Comparison of ENCODE assay signal across 11 cellular contexts in genomic region chr9:114371343-114371985, GRCh38. TPM values are rescaled to one million over a fixed set of nuclear protein-coding genes. Genes with fewer than 3 reads are reported as not detected.
DNase-seq lines count a peak whose midpoint lies in the region; ATAC-seq and TF ChIP-seq lines count a peak whose summit lies in the region.
"Had no signal": no experiment of that assay in that cellular context is flagged by ENCODE, and none has a peak within 500 bp of the region (broad histone marks: within the 10 kb centered on the region; RNA-seq: fewer than 3 reads in every experiment).

No MANE protein-coding gene starts in this region.

- H3K27ac Mint-ChIP-seq in activated naive CD8-positive, alpha-beta T cell treated with anti-CD3 and anti-CD28 coated beads for 36 hours: peak overlapping the region; percentile 84

- H3K9me3 ChIP-seq in HUES48 (ENCODE audit: control insufficient read depth, insufficient read depth, low read length) (no peaks in the 10 kb centered on the region), lower lobe of right lung (no peaks in the 10 kb centered on the region)

- no peak overlapping the region for H3K9ac ChIP-seq in HUES48 (ENCODE audit: low read depth, low read length)

- H3K27ac ChIP-seq in ACC112 (ENCODE audit: low read depth, low read length): peak overlapping the region; percentile 29; the same call in 1 of the 2 replicates
- peak overlapping the region; percentile 96 for H3K27ac ChIP-seq in HUES48 (ENCODE audit: low read depth, low read length)
- peak overlapping the region; percentile 75 for H3K27ac ChIP-seq in lower lobe of right lung

- H3K4me1 ChIP-seq in ACC112 (ENCODE audit: control insufficient read depth, insufficient read depth, low read length, unreplicated experiment) (peaks cover 35% of the 10 kb centered on the region), HUES48 (ENCODE audit: control insufficient read depth, insufficient read depth, low read length) (peaks cover 45% of the 10 kb centered on the region), lower lobe of right lung (peaks cover 50% of the 10 kb centered on the region)

- in situ Hi-C loops in ACHN (cut with HindIII; ENCODE audit: low pct_ligation_motif_present, low pct_unique_long_range_greater_than_20kb, low sequenced_read_pairs): no loop called here

- intact Hi-C loops in lower lobe of right lung (cut with DNase I): no loop called here

- no peak for ATAC-seq in lower lobe of right lung

- H3K36me3 ChIP-seq in ACC112 (ENCODE audit: insufficient read depth, low read length) (no peaks in the 10 kb centered on the region), HUES48 (ENCODE audit: control insufficient read depth, insufficient read depth, low read length) (peaks cover 29% of the 10 kb centered on the region), lower lobe of right lung (peaks cover 61% of the 10 kb centered on the region)

- H3K4me3 ChIP-seq in ACC112 (ENCODE audit: low read depth, low read length) (no peak overlapping the region), HUES48 (ENCODE audit: low read depth, low read length) (no peak overlapping the region), lower lobe of right lung (no peak overlapping the region)

- peaks cover 71% of the 10 kb centered on the region for H3K36me3 Mint-ChIP-seq in activated naive CD8-positive, alpha-beta T cell treated with anti-CD3 and anti-CD28 coated beads for 36 hours

- H3K27me3 ChIP-seq in ACC112 (ENCODE audit: insufficient read depth, low read length) (no peaks in the 10 kb centered on the region), HUES48 (ENCODE audit: control insufficient read depth, insufficient read depth, low read length) (no peaks in the 10 kb centered on the region), lower lobe of right lung (ENCODE audit: low read depth) (no peaks in the 10 kb centered on the region)

- H3K79me2 ChIP-seq in ACC112 (ENCODE audit: control insufficient read depth, insufficient read depth, low read length, unreplicated experiment): no peaks in the 10 kb centered on the region

- no peak for DNase-seq in activated naive CD8-positive, alpha-beta T cell treated with anti-CD3 and anti-CD28 coated beads for 36 hours
- DNase-seq in lower lobe of right lung (no peak), SKM-1 treated with dmso at 0.1 percent for 144 hours (lab: John Stamatoyannopoulos, UW; ENCODE audit: unreplicated experiment) (no peak), dedifferentiated amniotic fluid mesenchymal stem cell (ENCODE audit: extremely low spot score) (no peak), ACHN (no peak), NCI-H2227 (lab: John Stamatoyannopoulos, UW; ENCODE audit: unreplicated experiment) (no peak)
- DNase-seq: amniotic stem cell, NCI-H1092 had no signal

- peaks cover 3% of the 10 kb centered on the region for H3K9me3 Mint-ChIP-seq in activated naive CD8-positive, alpha-beta T cell treated with anti-CD3 and anti-CD28 coated beads for 36 hours

- no peak for TF ChIP-seq CTCF in lower lobe of right lung (IDR thresholded peaks at IDR 0.05)

- no peaks in the 10 kb centered on the region for H3K27me3 Mint-ChIP-seq in activated naive CD8-positive, alpha-beta T cell treated with anti-CD3 and anti-CD28 coated beads for 36 hours

- peaks cover 78% of the 10 kb centered on the region for H3K4me1 Mint-ChIP-seq in activated naive CD8-positive, alpha-beta T cell treated with anti-CD3 and anti-CD28 coated beads for 36 hours

- no peak overlapping the region for H2AFZ ChIP-seq in ACC112 (ENCODE audit: low read length, unreplicated experiment)

- peak overlapping the region; percentile 65 for H3K4me3 Mint-ChIP-seq in activated naive CD8-positive, alpha-beta T cell treated with anti-CD3 and anti-CD28 coated beads for 36 hours

RNA-seq across cellular contexts. Expression of gene AKNA, which starts 16.3 kb away (rescaled TPM):
- 100 to 1,000 TPM; 129 to 130 TPM for total RNA-seq in activated naive CD8-positive, alpha-beta T cell treated with anti-CD3 and anti-CD28 coated beads for 36 hours
- 66.9 TPM for total RNA-seq in lower lobe of right lung

RNA-seq across cellular contexts. Expression of gene ORM2, which starts 41.8 kb away (rescaled TPM):
- total RNA-seq in activated naive CD8-positive, alpha-beta T cell treated with anti-CD3 and anti-CD28 coated beads for 36 hours: not detected
- 3.1 TPM for total RNA-seq in lower lobe of right lung
- total RNA-seq: kidney epithelial cell had no signal

RNA-seq across cellular contexts. Expression of gene ORM1, which starts 48.6 kb away (rescaled TPM):
- total RNA-seq in activated naive CD8-positive, alpha-beta T cell treated with anti-CD3 and anti-CD28 coated beads for 36 hours: not detected
- total RNA-seq in lower lobe of right lung: 9.2 TPM
- total RNA-seq: kidney epithelial cell had no signal

Comparison
In these comparisons a context has a peak if more than half of its experiments do, and no peak if none do; other contexts are left out.
1. H3K27ac ChIP-seq: peak in every context shown above with its lines; median percentile 96 in HUES48; 75 in lower lobe of right lung; 29 in ACC112.
2. RNA of gene ORM1, which starts 48.6 kb away (total RNA-seq): 9.2 TPM in lower lobe of right lung (single experiment); not detected in activated naive CD8-positive, alpha-beta T cell treated with anti-CD3 and anti-CD28 coated beads for 36 hours; every median in the first group is over 10 times any median in the second.